ENCODE assay signal across 10 cellular contexts in genomic region chr2:64700133-64700809, GRCh38. TPM values are rescaled to one million over a fixed set of nuclear protein-coding genes. Genes with fewer than 3 reads are reported as not detected.
DNase-seq lines count a peak whose midpoint lies in the region; ATAC-seq and TF ChIP-seq lines count a peak whose summit lies in the region.
"Had no signal": no experiment of that assay in that cellular context is flagged by ENCODE, and none has a peak within 500 bp of the region (broad histone marks: within the 10 kb centered on the region; RNA-seq: fewer than 3 reads in every experiment).

No MANE protein-coding gene starts in this region.

- ATAC-seq in GM19452 (IDR thresholded peaks at IDR 0.05; ENCODE audit: unreplicated experiment) (peak; percentile 39), gastrocnemius medialis (no peak)

- in situ Hi-C loops in gastrocnemius medialis (cut with MboI; ENCODE audit: low sequenced_read_pairs in 4 of 4): no loop called here

- H3K9me3 ChIP-seq in gastrocnemius medialis: no peaks in the 10 kb centered on the region

- no peaks in the 10 kb centered on the region for H3K27me3 ChIP-seq in gastrocnemius medialis

- intact Hi-C loops in gastrocnemius medialis (cut with DNase I; ENCODE audit: low total_unique reads): no loop called here

- no peaks in the 10 kb centered on the region for H3K4me1 ChIP-seq in gastrocnemius medialis

- peak; percentile 36 for DNase-seq in ELR (ENCODE audit: low read depth)
- peak; percentile 59 for DNase-seq in LHCN-M2 (ENCODE audit: low read depth)
- DNase-seq in fibroblast of gingiva (ENCODE audit: low read depth): peak; percentile 53
- no peak for DNase-seq in gastrocnemius medialis
- DNase-seq in NCI-H1694 treated with DMSO at 0.1 percent for 48 hours (lab: John Stamatoyannopoulos, UW): no peak
- DNase-seq in UCSD-AML1 (lab: John Stamatoyannopoulos, UW; ENCODE audit: unreplicated experiment): no peak
- no peak for DNase-seq in Ammon's horn (ENCODE audit: low spot score)
- DNase-seq: NCI-H774 had no signal

- no peak for TF ChIP-seq POLR2A in gastrocnemius medialis (IDR thresholded peaks at IDR 0.05)

- TF ChIP-seq CTCF in gastrocnemius medialis (IDR thresholded peaks at IDR 0.05 in 4 of 5, conservative IDR thresholded peaks at IDR 0.05 in 1 of 5): no peak

- no peaks in the 10 kb centered on the region for H3K36me3 ChIP-seq in gastrocnemius medialis

- no peak overlapping the region for H3K27ac ChIP-seq in gastrocnemius medialis
- H3K27ac ChIP-seq: HL-60 had no signal

- no peak overlapping the region for H3K4me3 ChIP-seq in gastrocnemius medialis

RNA-seq across cellular contexts. Expression of gene SERTAD2, which starts 46.6 kb away (rescaled TPM):
- total RNA-seq in LHCN-M2 (2014; rRNA removed) (13.1 and 17.3 TPM in 2 replicates), gastrocnemius medialis (10 to 100 TPM in 1 of 4 donors, 1 to 10 TPM in 3; 7.3 to 10.6 (median 8.7) TPM)
- polyA plus RNA-seq in LHCN-M2 (2012): 19.0 TPM

Comparison
In these comparisons a context has a peak if more than half of its experiments do, and no peak if none do; other contexts are left out.
1. DNase-seq: peak in ELR (single experiment), LHCN-M2 (single experiment) and fibroblast of gingiva (single experiment); none in gastrocnemius medialis (0 of 2), NCI-H1694 treated with DMSO at 0.1 percent for 48 hours (single experiment), UCSD-AML1 (single experiment) and Ammon's horn (single experiment).